ENCODE assay signal across 12 cellular contexts in the genomic region with DNA sequence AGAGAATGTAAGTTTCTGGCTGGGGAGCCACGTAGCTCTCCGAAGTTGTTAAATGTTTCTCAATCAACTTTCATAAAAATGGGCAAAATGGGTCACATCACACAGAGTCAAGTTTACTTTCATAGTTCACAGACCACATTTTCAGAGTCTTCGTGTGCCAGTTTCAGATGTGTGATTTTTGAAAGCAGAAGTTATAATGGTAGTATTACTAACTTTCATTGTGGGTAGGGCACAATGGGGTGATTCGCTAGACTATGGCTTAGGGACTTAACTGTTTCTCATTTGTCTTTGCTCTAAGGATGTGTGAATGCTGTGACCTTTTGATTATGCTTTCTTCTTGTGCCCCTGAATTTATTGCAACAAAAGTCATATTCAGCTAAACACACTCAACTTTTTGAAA.
A peak's percentile ranks its signal among the peaks of the same experiment; 100 is the strongest.
DNase-seq lines count a peak whose midpoint lies in the region; ATAC-seq and TF ChIP-seq lines count a peak whose summit lies in the region.
"Had no signal": no experiment of that assay in that cellular context is flagged by ENCODE, and none has a peak within 500 bp of the region (broad histone marks: within the 10 kb centered on the region; RNA-seq: fewer than 3 reads in every experiment).

No MANE protein-coding gene starts in this region.

- in situ Hi-C loops in SK-MEL-5 (cut with HindIII; ENCODE audit: low pct_unique_long_range_greater_than_20kb, low sequenced_read_pairs): no loop called here

- no peaks in the 10 kb centered on the region for H3K9me3 Mint-ChIP-seq in activated CD8-positive, alpha-beta T cell treated with anti-CD3 and anti-CD28 coated beads for 36 hours
- no peaks in the 10 kb centered on the region for H3K9me3 Mint-ChIP-seq in activated CD8-positive, alpha-beta T cell treated with anti-CD3 and anti-CD28 coated beads, Interleukin-2, amount 10 ng/mL, durations not matched to agents 7 days and 5 days (ENCODE audit: insufficient read depth)
- no peaks in the 10 kb centered on the region for H3K9me3 Mint-ChIP-seq in natural killer cell

- POLR2A ChIA-PET in activated CD8-positive, alpha-beta T cell treated with anti-CD3 and anti-CD28 coated beads for 36 hours (lab: Charles Lee): interaction anchor here (1.0 to 1.3 kb wide), 2 partner anchors 33 to 50 kb away, joined by 3 to 5 read pairs; no protein-coding TSS in a partner anchor
- POLR2A ChIA-PET in activated CD8-positive, alpha-beta T cell treated with anti-CD3 and anti-CD28 coated beads, Interleukin-2, amount 10 ng/mL, durations not matched to agents 7 days and 5 days (lab: Charles Lee): no interaction called here

- peaks cover 35% of the 10 kb centered on the region for H3K4me1 Mint-ChIP-seq in activated CD8-positive, alpha-beta T cell treated with anti-CD3 and anti-CD28 coated beads for 36 hours (ENCODE audit: low read depth)
- H3K4me1 Mint-ChIP-seq in activated CD8-positive, alpha-beta T cell treated with anti-CD3 and anti-CD28 coated beads, Interleukin-2, amount 10 ng/mL, durations not matched to agents 7 days and 5 days (ENCODE audit: low read depth): peaks cover 32% of the 10 kb centered on the region
- peaks cover 0 to 26% of the 10 kb centered on the region in 2 donors for H3K4me1 Mint-ChIP-seq in natural killer cell

- peak; percentile 90 for ATAC-seq in activated CD8-positive, alpha-beta T cell treated with anti-CD3 and anti-CD28 coated beads for 36 hours
- ATAC-seq in activated CD8-positive, alpha-beta T cell treated with anti-CD3 and anti-CD28 coated beads, Interleukin-2, amount 10 ng/mL, durations not matched to agents 7 days and 5 days: no peak
- peak; percentile 68 for ATAC-seq in GM21786 (IDR thresholded peaks at IDR 0.05; ENCODE audit: unreplicated experiment)
- peak; percentile 36 to 73 (median 62) for ATAC-seq in natural killer cell
- ATAC-seq in GM18868 (IDR thresholded peaks at IDR 0.05; ENCODE audit: unreplicated experiment): no peak
- no peak for ATAC-seq in HG02798 (IDR thresholded peaks at IDR 0.05; ENCODE audit: poor library complexity, unreplicated experiment)

- H3K36me3 Mint-ChIP-seq in activated CD8-positive, alpha-beta T cell treated with anti-CD3 and anti-CD28 coated beads for 36 hours (ENCODE audit: low read depth): peaks cover 16% of the 10 kb centered on the region
- no peaks in the 10 kb centered on the region for H3K36me3 Mint-ChIP-seq in activated CD8-positive, alpha-beta T cell treated with anti-CD3 and anti-CD28 coated beads, Interleukin-2, amount 10 ng/mL, durations not matched to agents 7 days and 5 days (ENCODE audit: low read depth)
- H3K36me3 Mint-ChIP-seq in natural killer cell: no peaks in the 10 kb centered on the region

- CTCF ChIA-PET in activated CD8-positive, alpha-beta T cell treated with anti-CD3 and anti-CD28 coated beads for 36 hours (lab: Charles Lee): interaction anchor here (0.7 to 1.5 kb wide), 3 partner anchors 37 to 228 kb away, joined by 3 to 6 read pairs (median 4); no protein-coding TSS in a partner anchor
- CTCF ChIA-PET in activated CD8-positive, alpha-beta T cell treated with anti-CD3 and anti-CD28 coated beads, Interleukin-2, amount 10 ng/mL, durations not matched to agents 7 days and 5 days (lab: Charles Lee): interaction anchor here (1.2 to 1.7 kb wide), 3 partner anchors 17 to 315 kb away, joined by 4 to 5 read pairs (median 4); no protein-coding TSS in a partner anchor

- no peaks in the 10 kb centered on the region for H3K27me3 Mint-ChIP-seq in activated CD8-positive, alpha-beta T cell treated with anti-CD3 and anti-CD28 coated beads for 36 hours
- H3K27me3 Mint-ChIP-seq in activated CD8-positive, alpha-beta T cell treated with anti-CD3 and anti-CD28 coated beads, Interleukin-2, amount 10 ng/mL, durations not matched to agents 7 days and 5 days (ENCODE audit: low read depth): no peaks in the 10 kb centered on the region
- H3K27me3 Mint-ChIP-seq in natural killer cell (ENCODE audit: low read depth in 2 of 2): peaks cover 0 to 4% of the 10 kb centered on the region in 2 donors

- DNase-seq in activated CD8-positive, alpha-beta T cell treated with anti-CD3 and anti-CD28 coated beads for 36 hours: peak; percentile 55
- DNase-seq in activated CD8-positive, alpha-beta T cell treated with anti-CD3 and anti-CD28 coated beads, Interleukin-2, amount 10 ng/mL, durations not matched to agents 7 days and 5 days: no peak
- peak; percentile 39 for DNase-seq in SK-MEL-5 (ENCODE audit: low read depth, low spot score)
- DNase-seq in natural killer cell: no peak
- DNase-seq in NCI-H446 (lab: John Stamatoyannopoulos, UW): no peak
- DNase-seq: aorta, NCI-H1105, NCI-H226, trophoblast cell had no signal

- intact Hi-C loops in activated CD8-positive, alpha-beta T cell treated with anti-CD3 and anti-CD28 coated beads for 36 hours (cut with micrococcal nuclease): loop anchor here (5.0 kb wide), 2 partner anchors 49 to 64 kb away; no protein-coding TSS in a partner anchor
- intact Hi-C loops in natural killer cell (cut with micrococcal nuclease): no loop called here

- H3K4me3 Mint-ChIP-seq in activated CD8-positive, alpha-beta T cell treated with anti-CD3 and anti-CD28 coated beads for 36 hours: peak overlapping the region; percentile 45
- no peak overlapping the region for H3K4me3 Mint-ChIP-seq in activated CD8-positive, alpha-beta T cell treated with anti-CD3 and anti-CD28 coated beads, Interleukin-2, amount 10 ng/mL, durations not matched to agents 7 days and 5 days
- no peak overlapping the region for H3K4me3 Mint-ChIP-seq in natural killer cell

- TF ChIP-seq CTCF in activated CD8-positive, alpha-beta T cell treated with anti-CD3 and anti-CD28 coated beads for 36 hours (IDR thresholded peaks at IDR 0.05): no peak
- no peak for TF ChIP-seq CTCF in natural killer cell (IDR thresholded peaks at IDR 0.05)

- peak overlapping the region; percentile 80 for H3K27ac Mint-ChIP-seq in activated CD8-positive, alpha-beta T cell treated with anti-CD3 and anti-CD28 coated beads for 36 hours
- no peak overlapping the region for H3K27ac Mint-ChIP-seq in activated CD8-positive, alpha-beta T cell treated with anti-CD3 and anti-CD28 coated beads, Interleukin-2, amount 10 ng/mL, durations not matched to agents 7 days and 5 days
- no peak overlapping the region for H3K27ac Mint-ChIP-seq in natural killer cell

Comparison
In these comparisons a context has a peak if more than half of its experiments do, and no peak if none do; other contexts are left out.
1. ATAC-seq: peak in activated CD8-positive, alpha-beta T cell treated with anti-CD3 and anti-CD28 coated beads for 36 hours (single experiment), GM21786 (single experiment) and natural killer cell (3 of 3); none in activated CD8-positive, alpha-beta T cell treated with anti-CD3 and anti-CD28 coated beads, Interleukin-2, amount 10 ng/mL, durations not matched to agents 7 days and 5 days (single experiment), GM18868 (single experiment) and HG02798 (single experiment).
2. DNase-seq: peak in activated CD8-positive, alpha-beta T cell treated with anti-CD3 and anti-CD28 coated beads for 36 hours (single experiment) and SK-MEL-5 (single experiment); none in activated CD8-positive, alpha-beta T cell treated with anti-CD3 and anti-CD28 coated beads, Interleukin-2, amount 10 ng/mL, durations not matched to agents 7 days and 5 days (single experiment), natural killer cell (single experiment) and NCI-H446 (0 of 2).